14 cellular contexts compared by ENCODE assay signal in the genomic region with DNA sequence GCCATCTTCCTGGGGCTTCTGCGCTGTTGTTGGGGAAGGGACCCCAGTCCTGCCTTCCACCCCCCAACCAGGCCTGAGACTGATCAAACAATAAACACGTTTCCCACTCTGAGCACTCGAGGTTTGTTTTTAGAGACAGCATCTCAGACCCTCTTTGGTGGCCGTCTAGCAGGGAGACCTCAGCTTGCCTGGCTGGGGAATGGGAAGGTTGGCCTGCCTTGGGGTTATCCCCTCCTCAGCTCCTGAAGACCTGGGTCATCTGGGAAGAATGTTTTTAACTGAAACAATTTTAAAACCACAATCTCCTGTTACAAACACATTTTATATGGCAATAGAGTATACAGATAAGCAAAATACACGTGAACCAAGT. TPM values are rescaled to one million over a fixed set of nuclear protein-coding genes. Genes with fewer than 3 reads are reported as not detected.
A peak's percentile ranks its signal among the peaks of the same experiment; 100 is the strongest.
DNase-seq lines count a peak whose midpoint lies in the region; ATAC-seq and TF ChIP-seq lines count a peak whose summit lies in the region.
"Had no signal": no experiment of that assay in that cellular context is flagged by ENCODE, and none has a peak within 500 bp of the region (broad histone marks: within the 10 kb centered on the region; RNA-seq: fewer than 3 reads in every experiment).

No MANE protein-coding gene starts in this region.

- H3K27me3 ChIP-seq in osteoblast (ENCODE audit: insufficient read depth, low read length) (no peaks in the 10 kb centered on the region), transverse colon (no peaks in the 10 kb centered on the region)

- no peaks in the 10 kb centered on the region for H3K9me3 ChIP-seq in osteoblast (ENCODE audit: low read depth, low read length)
- no peaks in the 10 kb centered on the region for H3K9me3 ChIP-seq in transverse colon
- H3K9me3 ChIP-seq: spleen had no signal

- H3K27ac Mint-ChIP-seq in activated CD8-positive, alpha-beta memory T cell treated with anti-CD3 and anti-CD28 coated beads, Interleukin-2, amount 10 ng/mL, durations not matched to agents 7 days and 5 days, result peak overlapping the region; percentile 57
- H3K27ac Mint-ChIP-seq in IgD-negative memory B cell, result peak overlapping the region; percentile 80 to 96 (median 92)
- H3K27ac Mint-ChIP-seq in activated naive CD8-positive, alpha-beta T cell treated with anti-CD3 and anti-CD28 coated beads, Interleukin-2, amount 50 U/mL, for 24 hours, result peak overlapping the region; percentile 72

- H3K4me3 ChIP-seq in osteoblast (ENCODE audit: insufficient read depth, low read length) (no peak overlapping the region), transverse colon (no peak overlapping the region)

- in situ Hi-C loops in transverse colon (cut with MboI; ENCODE audit: low pct_ligation_motif_present in 1 of 4, low pct_unique_long_range_greater_than_20kb in 1 of 4, low sequenced_read_pairs in 3 of 4), result no loop called here

- no peaks in the 10 kb centered on the region for H4K20me1 ChIP-seq in osteoblast (ENCODE audit: insufficient read depth, low read length)

- TF ChIP-seq CTCF in osteoblast (IDR thresholded peaks at IDR 0.05; ENCODE audit: extremely low read depth, low read depth, low read length) (no peak), transverse colon (IDR thresholded peaks at IDR 0.05) (no peak)

- DNase-seq in activated CD8-positive, alpha-beta memory T cell treated with anti-CD3 and anti-CD28 coated beads, Interleukin-2, amount 10 ng/mL, durations not matched to agents 7 days and 5 days, result no peak
- DNase-seq in activated CD8-positive, alpha-beta memory T cell treated with anti-CD3 and anti-CD28 coated beads for 24 hours, result no peak
- no peak for DNase-seq in activated naive CD8-positive, alpha-beta T cell treated with anti-CD3 and anti-CD28 coated beads, Interleukin-2, amount 50 U/mL, for 24 hours
- DNase-seq in osteoblast (ENCODE audit: insufficient read length, low spot score, missing footprints) (peak; percentile 62), SKM-1 (lab: John Stamatoyannopoulos, UW; ENCODE audit: unreplicated experiment) (no peak), NCI-H345 treated with DMSO at 0.1 percent for 48 hours (lab: John Stamatoyannopoulos, UW; ENCODE audit: unreplicated experiment) (no peak), transverse colon (no peak)
- DNase-seq: activated CD4-positive, alpha-beta T cell treated with anti-CD3 and anti-CD28 coated beads, Interleukin-2, amount 50 U/mL, for 4 hours; aorta; NCI-H1694; NCI-H774; spleen had no signal

- WGBS in transverse colon (ENCODE audit: low coverage in 1 of 2), 2 donors, result 40 to 66% methylated on average over 1 to 5 of the region's 5 CpGs

- peaks cover 34% of the 10 kb centered on the region for H3K79me2 ChIP-seq in osteoblast (ENCODE audit: insufficient read depth, low read length)

- peaks cover 42% of the 10 kb centered on the region for H3K4me1 Mint-ChIP-seq in activated CD8-positive, alpha-beta memory T cell treated with anti-CD3 and anti-CD28 coated beads, Interleukin-2, amount 10 ng/mL, durations not matched to agents 7 days and 5 days
- peaks cover 27 to 32% (median 29%) of the 10 kb centered on the region in 3 donors for H3K4me1 Mint-ChIP-seq in IgD-negative memory B cell
- peaks cover 65% of the 10 kb centered on the region for H3K4me1 Mint-ChIP-seq in activated naive CD8-positive, alpha-beta T cell treated with anti-CD3 and anti-CD28 coated beads, Interleukin-2, amount 50 U/mL, for 24 hours

- no peak for TF ChIP-seq POLR2A in transverse colon (IDR thresholded peaks at IDR 0.05)

- CTCF ChIA-PET in activated CD8-positive, alpha-beta memory T cell treated with anti-CD3 and anti-CD28 coated beads, Interleukin-2, amount 10 ng/mL, durations not matched to agents 7 days and 5 days (lab: Charles Lee), result interaction anchor here (0.6 to 5.5 kb wide), 3 partner anchors 8 to 20 kb away, joined by 4 to 74 read pairs (median 41); a partner anchor contains a TSS

- ATAC-seq in activated CD8-positive, alpha-beta memory T cell treated with anti-CD3 and anti-CD28 coated beads, Interleukin-2, amount 10 ng/mL, durations not matched to agents 7 days and 5 days, result no peak
- ATAC-seq in activated naive CD8-positive, alpha-beta T cell treated with anti-CD3 and anti-CD28 coated beads, Interleukin-2, amount 50 U/mL, for 24 hours, result no peak

- H3K4me2 ChIP-seq in osteoblast (ENCODE audit: insufficient read depth, low read length), result no peak overlapping the region

- no peak overlapping the region for H2AFZ ChIP-seq in osteoblast (ENCODE audit: low read length)

- peak overlapping the region; percentile 18 for H3K4me3 Mint-ChIP-seq in activated CD8-positive, alpha-beta memory T cell treated with anti-CD3 and anti-CD28 coated beads, Interleukin-2, amount 10 ng/mL, durations not matched to agents 7 days and 5 days
- H3K4me3 Mint-ChIP-seq in IgD-negative memory B cell, result peak overlapping the region; percentile 59 to 90 (median 86)
- H3K4me3 Mint-ChIP-seq in activated naive CD8-positive, alpha-beta T cell treated with anti-CD3 and anti-CD28 coated beads, Interleukin-2, amount 50 U/mL, for 24 hours, result peak overlapping the region; percentile 94

- H3K4me1 ChIP-seq in osteoblast (ENCODE audit: insufficient read depth, low read length) (peaks cover 29% of the 10 kb centered on the region), transverse colon (peaks cover 20 to 55% (median 48%) of the 10 kb centered on the region in 4 donors)

- TF ChIP-seq EP300 in transverse colon (IDR thresholded peaks at IDR 0.05; ENCODE audit: low read depth), result no peak

- no peak overlapping the region for H3K27ac ChIP-seq in osteoblast (ENCODE audit: low read depth, low read length)
- H3K27ac ChIP-seq in transverse colon, result no peak overlapping the region
- H3K27ac ChIP-seq: SK-N-MC had no signal

- peaks cover 15% of the 10 kb centered on the region for H3K36me3 ChIP-seq in osteoblast (ENCODE audit: insufficient read depth, low read length)
- H3K36me3 ChIP-seq in transverse colon, result no peaks in the 10 kb centered on the region

- intact Hi-C loops in transverse colon (cut with DNase I; ENCODE audit: low total_unique reads), result no loop called here

- H3K9me3 Mint-ChIP-seq in activated CD8-positive, alpha-beta memory T cell treated with anti-CD3 and anti-CD28 coated beads, Interleukin-2, amount 10 ng/mL, durations not matched to agents 7 days and 5 days (ENCODE audit: low read depth), result no peaks in the 10 kb centered on the region
- H3K9me3 Mint-ChIP-seq in IgD-negative memory B cell, result no peaks in the 10 kb centered on the region
- no peaks in the 10 kb centered on the region for H3K9me3 Mint-ChIP-seq in activated naive CD8-positive, alpha-beta T cell treated with anti-CD3 and anti-CD28 coated beads, Interleukin-2, amount 50 U/mL, for 24 hours

- no peaks in the 10 kb centered on the region for H3K27me3 Mint-ChIP-seq in activated CD8-positive, alpha-beta memory T cell treated with anti-CD3 and anti-CD28 coated beads, Interleukin-2, amount 10 ng/mL, durations not matched to agents 7 days and 5 days
- no peaks in the 10 kb centered on the region for H3K27me3 Mint-ChIP-seq in IgD-negative memory B cell
- peaks cover 2% of the 10 kb centered on the region for H3K27me3 Mint-ChIP-seq in activated naive CD8-positive, alpha-beta T cell treated with anti-CD3 and anti-CD28 coated beads, Interleukin-2, amount 50 U/mL, for 24 hours

- H3K36me3 Mint-ChIP-seq in activated CD8-positive, alpha-beta memory T cell treated with anti-CD3 and anti-CD28 coated beads, Interleukin-2, amount 10 ng/mL, durations not matched to agents 7 days and 5 days, result peaks cover 6% of the 10 kb centered on the region
- peaks cover 4% of the 10 kb centered on the region for H3K36me3 Mint-ChIP-seq in IgD-negative memory B cell
- H3K36me3 Mint-ChIP-seq in activated naive CD8-positive, alpha-beta T cell treated with anti-CD3 and anti-CD28 coated beads, Interleukin-2, amount 50 U/mL, for 24 hours (ENCODE audit: low read depth), result peaks cover 38% of the 10 kb centered on the region

RNA-seq across cellular contexts. Expression of a gene that starts 2.0 kb away (rescaled TPM):
- total RNA-seq in activated CD8-positive, alpha-beta memory T cell treated with anti-CD3 and anti-CD28 coated beads, Interleukin-2, amount 10 ng/mL, durations not matched to agents 7 days and 5 days, result 10 to 100 TPM; 23.7 to 25.4 TPM
- polyA plus RNA-seq in IgD-negative memory B cell, result 79.3 TPM
- total RNA-seq in osteoblast, result 25.7 and 28.6 TPM in 2 replicates
- 10 to 100 TPM in 2 of 4 donors, 1 to 10 TPM in 2; 4.1 to 19.7 (median 10.0) TPM for total RNA-seq in transverse colon

RNA-seq across cellular contexts. Expression of a gene that starts 2.5 kb away (rescaled TPM):
- 1 to 10 TPM; 5.9 TPM for total RNA-seq in activated CD8-positive, alpha-beta memory T cell treated with anti-CD3 and anti-CD28 coated beads, Interleukin-2, amount 10 ng/mL, durations not matched to agents 7 days and 5 days
- 16.0 TPM for polyA plus RNA-seq in IgD-negative memory B cell
- 10.5 and 13.3 TPM in 2 replicates for total RNA-seq in osteoblast
- 10 to 100 TPM in 2 of 4 donors, 1 to 10 TPM in 2; 3.7 to 15.1 (median 8.4) TPM for total RNA-seq in transverse colon

RNA-seq across cellular contexts. Expression of a gene that starts 4.7 kb away (rescaled TPM):
- total RNA-seq in activated CD8-positive, alpha-beta memory T cell treated with anti-CD3 and anti-CD28 coated beads, Interleukin-2, amount 10 ng/mL, durations not matched to agents 7 days and 5 days, result 10 to 100 TPM; 33.1 to 33.7 TPM
- polyA plus RNA-seq in IgD-negative memory B cell, result 38.4 TPM
- total RNA-seq in osteoblast (6.5 and 8.3 TPM in 2 replicates), transverse colon (100 to 1,000 TPM in 1 of 4 donors, 10 to 100 TPM in 3; 15.2 to 154 (median 25.7) TPM)

RNA-seq across cellular contexts. Expression of a gene that starts 9.3 kb away (rescaled TPM):
- 100 to 1,000 TPM; 284 to 324 TPM for total RNA-seq in activated CD8-positive, alpha-beta memory T cell treated with anti-CD3 and anti-CD28 coated beads, Interleukin-2, amount 10 ng/mL, durations not matched to agents 7 days and 5 days
- 14.2 TPM for polyA plus RNA-seq in IgD-negative memory B cell
- total RNA-seq in osteoblast (64.5 and 70.2 TPM in 2 replicates), transverse colon (100 to 1,000 TPM; 112 to 185 (median 130) TPM)

RNA-seq across cellular contexts. Expression of a gene that starts 21.1 kb away (rescaled TPM):
- total RNA-seq in activated CD8-positive, alpha-beta memory T cell treated with anti-CD3 and anti-CD28 coated beads, Interleukin-2, amount 10 ng/mL, durations not matched to agents 7 days and 5 days, result 1 to 10 TPM; 5.1 to 7.3 TPM
- polyA plus RNA-seq in IgD-negative memory B cell, result 2.4 TPM
- total RNA-seq in osteoblast (6.5 and 8.7 TPM in 2 replicates), transverse colon (10 to 100 TPM; 11.1 to 27.7 (median 14.5) TPM)

Comparison
In these comparisons a context has a peak if more than half of its experiments do, and no peak if none do; other contexts are left out.
1. H3K4me3 Mint-ChIP-seq: peak in every context shown above with its lines; median percentile 94 in activated naive CD8-positive, alpha-beta T cell treated with anti-CD3 and anti-CD28 coated beads, Interleukin-2, amount 50 U/mL, for 24 hours; 86 in IgD-negative memory B cell; 18 in activated CD8-positive, alpha-beta memory T cell treated with anti-CD3 and anti-CD28 coated beads, Interleukin-2, amount 10 ng/mL, durations not matched to agents 7 days and 5 days.